In the genomic region with DNA sequence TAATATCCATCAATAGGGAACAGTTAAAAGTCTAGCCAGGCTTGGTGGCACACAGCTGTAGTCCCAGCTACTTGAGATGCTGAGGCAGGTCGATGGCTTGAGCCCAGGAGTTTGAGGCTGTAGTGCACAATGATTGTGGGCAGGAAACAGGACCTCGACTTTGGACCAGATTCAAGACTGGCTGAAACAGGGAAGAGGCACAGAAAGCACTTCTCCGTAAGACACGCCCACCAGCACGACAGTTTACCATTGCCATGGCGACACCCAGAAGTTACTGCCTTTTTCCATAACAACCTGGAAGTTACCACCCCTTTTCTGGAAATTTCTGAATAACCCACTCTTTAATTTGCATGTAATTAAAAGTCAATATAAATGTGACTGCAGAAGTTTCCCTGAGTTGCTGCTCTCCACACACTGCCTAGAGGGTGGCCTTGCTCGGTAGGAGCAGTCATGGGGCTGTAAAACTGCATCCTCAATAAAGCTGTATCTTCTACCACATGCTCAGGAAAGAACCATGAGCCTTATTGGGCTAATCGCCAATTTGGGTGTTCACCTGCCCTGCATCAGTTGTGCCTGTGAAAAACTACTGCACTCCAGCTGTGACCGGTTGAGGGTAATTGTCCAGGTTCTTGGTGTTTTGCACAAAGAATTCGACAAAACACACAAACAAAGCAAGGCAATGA, we compare ENCODE assay signal across 10 cellular contexts. TPM values are rescaled to one million over a fixed set of nuclear protein-coding genes. Genes with fewer than 3 reads are reported as not detected.
DNase-seq lines count a peak whose midpoint lies in the region; ATAC-seq and TF ChIP-seq lines count a peak whose summit lies in the region.
"Had no signal": no experiment of that assay in that cellular context is flagged by ENCODE, and none has a peak within 500 bp of the region (broad histone marks: within the 10 kb centered on the region; RNA-seq: fewer than 3 reads in every experiment).

No MANE protein-coding gene starts in this region.

- no peak overlapping the region for H3K4me3 ChIP-seq in BLaER1 treated with 17β-estradiol and CSF1 and Interleukin-3, amounts not matched to agents 10 nM and 100 nM
- no peak overlapping the region for H3K4me3 ChIP-seq in Loucy (ENCODE audit: low read length, poor library complexity, severe bottlenecking)

- H3K79me2 ChIP-seq in Loucy (ENCODE audit: insufficient read depth, low read length) = no peaks in the 10 kb centered on the region

- H3K9me2 ChIP-seq in Loucy (replicated peaks; ENCODE audit: low read depth, low read length) = no peaks in the 10 kb centered on the region

- H3F3A ChIP-seq in Loucy (ENCODE audit: low read depth) = no peaks in the 10 kb centered on the region; the same call in 1 of the 2 replicates

- H3K4me1 ChIP-seq in BLaER1 treated with 17β-estradiol and CSF1 and Interleukin-3, amounts not matched to agents 10 nM and 100 nM = peaks cover 21 to 34% (median 26%) of the 10 kb centered on the region in 10 experiments
- peaks cover 26% of the 10 kb centered on the region for H3K4me1 ChIP-seq in Loucy (ENCODE audit: insufficient read depth, low read length, poor library complexity, severe bottlenecking)

- no peak overlapping the region for H2AFZ ChIP-seq in Loucy (ENCODE audit: low read length)

- H3K9me3 ChIP-seq in BLaER1 treated with 17β-estradiol and CSF1 and Interleukin-3, amounts not matched to agents 10 nM and 100 nM (replicated peaks in 1 of 11) = no peaks in the 10 kb centered on the region; a peak in 1 of 22 replicates
- H3K9me3 ChIP-seq in Loucy (ENCODE audit: insufficient read depth, low read depth, low read length) = no peaks in the 10 kb centered on the region

- DNase-seq in amygdala (lab: John Stamatoyannopoulos, UW) = peak in 41 of 56 donors; percentile 10 to 84 (median 41)
- DNase-seq in left colon = peak; percentile 85 to 91
- no peak for DNase-seq in activated gamma-delta T cell (lab: John Stamatoyannopoulos, UW)
- no peak for DNase-seq in stimulated activated naive CD8-positive, alpha-beta T cell treated with anti-CD3 and anti-CD28 coated beads, Interleukin-15, Interleukin-2, amounts not matched to agents 100 U/mL and 50 U/mL, for 24 hours
- no peak for DNase-seq in activated CD4-positive, CD25-positive, alpha-beta regulatory T cell treated with anti-CD3 and anti-CD28 coated beads, Interleukin-2, amount 50 U/mL, for 72 hours
- DNase-seq: effector memory CD8-positive, alpha-beta T cell; T-helper 9 cell had no signal

- H3K27ac ChIP-seq in BLaER1 treated with 17β-estradiol and CSF1 and Interleukin-3, amounts not matched to agents 10 nM and 100 nM = peak overlapping the region in 3 of 11 experiments; percentile 30 to 57 (median 39); a peak in 4 of 22 replicates

- ATAC-seq in left colon (peak; percentile 76), GM19328 (IDR thresholded peaks at IDR 0.05; ENCODE audit: unreplicated experiment) (no peak)
- no peak for ATAC-seq in stimulated activated naive CD8-positive, alpha-beta T cell treated with anti-CD3 and anti-CD28 coated beads, Interleukin-15, Interleukin-2, amounts not matched to agents 100 U/mL and 50 U/mL, for 24 hours
- ATAC-seq: effector memory CD8-positive, alpha-beta T cell had no signal

- intact Hi-C loops in left colon (cut with DNase I, micrococcal nuclease) = no loop called here

- no peak overlapping the region for H3K9ac ChIP-seq in BLaER1 treated with 17β-estradiol and CSF1 and Interleukin-3, amounts not matched to agents 10 nM and 100 nM
- no peak overlapping the region for H3K9ac ChIP-seq in Loucy (ENCODE audit: low read depth, low read length, poor library complexity, severe bottlenecking)

- H3K36me3 ChIP-seq in BLaER1 treated with 17β-estradiol and CSF1 and Interleukin-3, amounts not matched to agents 10 nM and 100 nM = no peaks in the 10 kb centered on the region
- H3K36me3 ChIP-seq in Loucy (ENCODE audit: insufficient read depth, low read length) = no peaks in the 10 kb centered on the region

- H3K27me3 ChIP-seq in BLaER1 treated with 17β-estradiol and CSF1 and Interleukin-3, amounts not matched to agents 10 nM and 100 nM = no peaks in the 10 kb centered on the region
- no peaks in the 10 kb centered on the region for H3K27me3 ChIP-seq in Loucy (ENCODE audit: insufficient read depth, low read length, poor library complexity, severe bottlenecking)

- peak overlapping the region in 10 of 11 experiments; percentile 1 to 62 (median 34); a peak in 15 of 22 replicates for H3K4me2 ChIP-seq in BLaER1 treated with 17β-estradiol and CSF1 and Interleukin-3, amounts not matched to agents 10 nM and 100 nM
- H3K4me2 ChIP-seq in Loucy (ENCODE audit: low read depth, low read length, poor library complexity, severe bottlenecking) = peak overlapping the region; percentile 9

- H4K20me1 ChIP-seq in BLaER1 treated with 17β-estradiol and CSF1 and Interleukin-3, amounts not matched to agents 10 nM and 100 nM = no peaks in the 10 kb centered on the region
- H4K20me1 ChIP-seq in Loucy (ENCODE audit: insufficient read depth, low read length, poor library complexity, severe bottlenecking) = no peaks in the 10 kb centered on the region

- no peak for TF ChIP-seq CTCF in Loucy (conservative IDR thresholded peaks at IDR 0.05; ENCODE audit: low read length)

RNA-seq across cellular contexts. Expression of a gene that starts 4.6 kb away (rescaled TPM):
- total RNA-seq in left colon = 1 to 10 TPM; 2.9 to 4.3 TPM

RNA-seq across cellular contexts. Expression of a gene that starts 14.4 kb away (rescaled TPM):
- total RNA-seq in left colon = 10 to 100 TPM in 1 of 2 donors, 1 to 10 TPM in 1; 3.1 to 10.9 TPM

RNA-seq across cellular contexts. Expression of a gene that starts 26.9 kb away (rescaled TPM):
- 10 to 100 TPM; 11.7 to 11.8 TPM for total RNA-seq in left colon

RNA-seq across cellular contexts. Expression of a gene that starts 27.8 kb away (rescaled TPM):
- total RNA-seq in left colon = 10 to 100 TPM; 64.6 to 78.9 TPM

RNA-seq across cellular contexts. Expression of a gene that starts 32.6 kb away (rescaled TPM):
- 100 to 1,000 TPM; 702 to 720 TPM for total RNA-seq in left colon

Comparison
In these comparisons a context has a peak if more than half of its experiments do, and no peak if none do; other contexts are left out.
1. DNase-seq: peak in amygdala (41 of 56) and left colon (2 of 2); none in activated gamma-delta T cell (single experiment), stimulated activated naive CD8-positive, alpha-beta T cell treated with anti-CD3 and anti-CD28 coated beads, Interleukin-15, Interleukin-2, amounts not matched to agents 100 U/mL and 50 U/mL, for 24 hours (single experiment) and activated CD4-positive, CD25-positive, alpha-beta regulatory T cell treated with anti-CD3 and anti-CD28 coated beads, Interleukin-2, amount 50 U/mL, for 72 hours (single experiment).